6 cellular contexts compared by ENCODE assay signal in the genomic region with DNA sequence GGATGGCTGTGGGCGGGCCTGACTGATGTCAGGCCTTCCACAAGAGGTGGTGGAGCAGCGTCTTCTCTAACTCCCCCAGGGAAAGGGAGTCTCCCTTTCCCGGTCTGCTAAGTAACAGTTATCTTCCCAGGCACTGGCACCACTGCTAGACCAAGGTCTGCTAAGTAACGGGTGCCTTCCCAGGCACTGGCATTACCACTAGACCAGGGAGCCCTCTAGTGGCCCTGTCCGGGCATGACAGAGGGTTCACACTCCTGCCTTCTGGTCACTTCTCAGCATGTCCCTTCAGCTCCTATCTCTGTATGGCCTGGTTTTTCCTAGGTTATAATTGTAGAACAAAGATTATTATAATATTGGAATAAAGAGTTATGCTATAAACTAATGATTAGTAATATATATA. TPM values are rescaled to one million over a fixed set of nuclear protein-coding genes. Genes with fewer than 3 reads are reported as not detected.
A peak's percentile ranks its signal among the peaks of the same experiment; 100 is the strongest.
DNase-seq lines count a peak whose midpoint lies in the region; ATAC-seq and TF ChIP-seq lines count a peak whose summit lies in the region.
"Not testable (repeated sequence)": the region's sequence is repeated elsewhere in the genome, so short reads cannot be mapped to it uniquely, and the experiment has no call there.

No MANE protein-coding gene starts in this region.

- intact Hi-C loops in transverse colon (cut with DNase I; ENCODE audit: low total_unique reads), result not testable (repeated sequence)

- H3K27ac ChIP-seq in WERI-Rb-1, transverse colon: not testable (repeated sequence)

- ATAC-seq in central memory CD8-positive, alpha-beta T cell (replicated peaks; ENCODE audit: extremely low read depth, poor library complexity, severe bottlenecking), result peak; percentile 17
- ATAC-seq in natural killer cell treated with Interleukin-12 subunit alpha and Interleukin-12 subunit beta and Interleukin-15 and Interleukin-18, amount 100 ng/mL, for 72 hours, result peak in 1 of 2 donors; percentile 17

- peak; percentile 38 for TF ChIP-seq CTCF in WERI-Rb-1 (IDR thresholded peaks at IDR 0.05; ENCODE audit: low read depth, low read length)
- TF ChIP-seq CTCF in transverse colon (IDR thresholded peaks at IDR 0.05), result peak in 4 of 5 experiments; percentile 42 to 59 (median 52)

- H3K27me3 ChIP-seq in WERI-Rb-1 (ENCODE audit: insufficient read depth, low read depth, severe bottlenecking); transverse colon: not testable (repeated sequence)

- peak overlapping the region; percentile 93 for H3K27ac Mint-ChIP-seq in central memory CD8-positive, alpha-beta T cell (ENCODE audit: low read depth)
- peak overlapping the region; percentile 98 to 99 for H3K27ac Mint-ChIP-seq in natural killer cell treated with Interleukin-12 subunit alpha and Interleukin-12 subunit beta and Interleukin-15 and Interleukin-18, amount 100 ng/mL, for 72 hours

- peak; percentile 9 for TF ChIP-seq POLR2A in GM19099 (IDR thresholded peaks at IDR 0.05; ENCODE audit: extremely low read depth, insufficient read length, low read depth)
- TF ChIP-seq POLR2A in transverse colon (IDR thresholded peaks at IDR 0.05), result not testable (repeated sequence)

- in situ Hi-C loops in transverse colon (cut with MboI; ENCODE audit: low pct_ligation_motif_present in 1 of 4, low pct_unique_long_range_greater_than_20kb in 1 of 4, low sequenced_read_pairs in 3 of 4), result loop anchor here in 1 of 4 donors (5.0 kb wide), 1 partner anchor 86 kb away; no protein-coding TSS in a partner anchor

- H3K9me3 ChIP-seq in WERI-Rb-1 (ENCODE audit: severe bottlenecking); transverse colon: not testable (repeated sequence)

- H3K4me3 ChIP-seq in WERI-Rb-1 (ENCODE audit: low read depth, low read length); transverse colon: not testable (repeated sequence)

- H3K4me1 ChIP-seq in transverse colon, result peaks cover 0 to 22% (median 2%) of the 10 kb centered on the region in 4 donors

- H3K4me1 Mint-ChIP-seq in central memory CD8-positive, alpha-beta T cell, result peaks cover 48% of the 10 kb centered on the region
- peaks cover 37 to 46% of the 10 kb centered on the region in 2 donors for H3K4me1 Mint-ChIP-seq in natural killer cell treated with Interleukin-12 subunit alpha and Interleukin-12 subunit beta and Interleukin-15 and Interleukin-18, amount 100 ng/mL, for 72 hours (ENCODE audit: low read depth in 2 of 2)

- H3K36me3 ChIP-seq in WERI-Rb-1, transverse colon: not testable (repeated sequence)

- H3K4me3 Mint-ChIP-seq in central memory CD8-positive, alpha-beta T cell, result peak overlapping the region; percentile 80
- peak overlapping the region; percentile 85 for H3K4me3 Mint-ChIP-seq in natural killer cell treated with Interleukin-12 subunit alpha and Interleukin-12 subunit beta and Interleukin-15 and Interleukin-18, amount 100 ng/mL, for 72 hours

- 0% methylated on average over 2 of the region's 5 CpGs; no CpG with 5 or more reads in 1 of the 2 donors for WGBS in transverse colon (ENCODE audit: low coverage in 1 of 2), 2 donors

- not testable (repeated sequence) for H3K9me3 Mint-ChIP-seq in central memory CD8-positive, alpha-beta T cell; natural killer cell treated with Interleukin-12 subunit alpha and Interleukin-12 subunit beta and Interleukin-15 and Interleukin-18, amount 100 ng/mL, for 72 hours

- peak; percentile 47 for DNase-seq in NCI-H1105 treated with DMSO at 0.1 percent for 48 hours (lab: John Stamatoyannopoulos, UW)
- DNase-seq in WERI-Rb-1, result peak; percentile 92
- DNase-seq in central memory CD8-positive, alpha-beta T cell (ENCODE audit: low spot score in 2 of 2), result peak; percentile 68
- DNase-seq in natural killer cell treated with Interleukin-12 subunit alpha and Interleukin-12 subunit beta and Interleukin-15 and Interleukin-18, amount 100 ng/mL, for 72 hours (ENCODE audit: low spot score), result peak; percentile 87
- DNase-seq in transverse colon, result peak; percentile 93

- not testable (repeated sequence) for TF ChIP-seq EP300 in transverse colon (IDR thresholded peaks at IDR 0.05; ENCODE audit: low read depth)

- H3K36me3 Mint-ChIP-seq in central memory CD8-positive, alpha-beta T cell (ENCODE audit: insufficient read depth), result peaks cover 36% of the 10 kb centered on the region
- not testable (repeated sequence) for H3K36me3 Mint-ChIP-seq in natural killer cell treated with Interleukin-12 subunit alpha and Interleukin-12 subunit beta and Interleukin-15 and Interleukin-18, amount 100 ng/mL, for 72 hours

- not testable (repeated sequence) for H3K27me3 Mint-ChIP-seq in central memory CD8-positive, alpha-beta T cell; natural killer cell treated with Interleukin-12 subunit alpha and Interleukin-12 subunit beta and Interleukin-15 and Interleukin-18, amount 100 ng/mL, for 72 hours

RNA-seq across cellular contexts. Expression of gene PVRIG, which starts 1.8 kb away (rescaled TPM):
- 10 to 100 TPM; 32.2 to 43.9 TPM for total RNA-seq in natural killer cell treated with Interleukin-12 subunit alpha and Interleukin-12 subunit beta and Interleukin-15 and Interleukin-18, amount 100 ng/mL, for 72 hours
- total RNA-seq in transverse colon, result 1 to 10 TPM in 2 of 4 donors, not detected in 2; 2.2 to 4.3 TPM

RNA-seq across cellular contexts. Expression of gene STAG3, which starts 40.2 kb away (rescaled TPM):
- total RNA-seq in natural killer cell treated with Interleukin-12 subunit alpha and Interleukin-12 subunit beta and Interleukin-15 and Interleukin-18, amount 100 ng/mL, for 72 hours, result 10 to 100 TPM; 13.7 to 24.4 TPM
- total RNA-seq in transverse colon, result 1 to 10 TPM in 2 of 4 donors, under 1 TPM in 1, not detected in 1; 0.96 to 9.4 (median 2.2) TPM

RNA-seq across cellular contexts. Expression of gene GPC2, which starts 40.8 kb away (rescaled TPM):
- total RNA-seq in natural killer cell treated with Interleukin-12 subunit alpha and Interleukin-12 subunit beta and Interleukin-15 and Interleukin-18, amount 100 ng/mL, for 72 hours, result 1 to 10 TPM; 2.6 to 2.7 TPM
- total RNA-seq in transverse colon, result 10 to 100 TPM in 2 of 4 donors, 1 to 10 TPM in 1, not detected in 1; 3.5 to 17.2 (median 12.5) TPM

RNA-seq across cellular contexts. Expression of gene GAL3ST4, which starts 49.5 kb away (rescaled TPM):
- total RNA-seq in natural killer cell treated with Interleukin-12 subunit alpha and Interleukin-12 subunit beta and Interleukin-15 and Interleukin-18, amount 100 ng/mL, for 72 hours, result 1 to 10 TPM in 1 of 2 donors, under 1 TPM in 1; 0.57 to 1.1 TPM
- 1 to 10 TPM in 3 of 4 donors, not detected in 1; 2.0 to 5.1 (median 3.8) TPM for total RNA-seq in transverse colon

RNA-seq across cellular contexts. Expression of gene TRAPPC14, which starts 59.4 kb away (rescaled TPM):
- 10 to 100 TPM; 46.2 to 52.7 TPM for total RNA-seq in natural killer cell treated with Interleukin-12 subunit alpha and Interleukin-12 subunit beta and Interleukin-15 and Interleukin-18, amount 100 ng/mL, for 72 hours
- total RNA-seq in transverse colon, result 100 to 1,000 TPM in 1 of 4 donors, 10 to 100 TPM in 3; 43.5 to 111 (median 51.2) TPM

Comparison
In these comparisons a context has a peak if more than half of its experiments do, and no peak if none do; other contexts are left out.
1. RNA of gene PVRIG, which starts 1.8 kb away (total RNA-seq): 32.2 to 43.9 TPM in natural killer cell treated with Interleukin-12 subunit alpha and Interleukin-12 subunit beta and Interleukin-15 and Interleukin-18, amount 100 ng/mL, for 72 hours; 2.2 to 4.3 TPM in transverse colon; every median in the first group is over 4 times any median in the second.
2. Peak in every context shown above with its lines, with median percentiles within 50 percentile points of each other: DNase-seq.